6 cellular contexts compared by ENCODE assay signal in genomic region chr9:105256569-105256968, GRCh38. TPM values are rescaled to one million over a fixed set of nuclear protein-coding genes. Genes with fewer than 3 reads are reported as not detected.
DNase-seq lines count a peak whose midpoint lies in the region; ATAC-seq and TF ChIP-seq lines count a peak whose summit lies in the region.
"Not testable (repeated sequence)": the region's sequence is repeated elsewhere in the genome, so short reads cannot be mapped to it uniquely, and the experiment has no call there.

No MANE protein-coding gene starts in this region.

- not testable (repeated sequence) for H3K27me3 Mint-ChIP-seq in WTC11 (ENCODE audit: low read depth)

- H3K79me2 ChIP-seq in KMS-11 (ENCODE audit: insufficient read depth, low read depth) (peaks cover 88% of the 10 kb centered on the region), MM.1S (ENCODE audit: low read length) (peaks cover 91% of the 10 kb centered on the region), OCI-LY1 (ENCODE audit: insufficient read depth, low read length) (peaks cover 86% of the 10 kb centered on the region)

- not testable (repeated sequence) for H3K9me3 Mint-ChIP-seq in WTC11

- not testable (repeated sequence) for TF ChIP-seq CTCF in KMS-11 (conservative IDR thresholded peaks at IDR 0.05; ENCODE audit: low read depth, low read length); MM.1S (IDR thresholded peaks at IDR 0.05; ENCODE audit: low read length); OCI-LY1 (IDR thresholded peaks at IDR 0.05; ENCODE audit: low read length); WTC11 (IDR thresholded peaks at IDR 0.05); colonic mucosa (IDR thresholded peaks at IDR 0.05); thyroid gland (IDR thresholded peaks at IDR 0.05)

- H3K27me3 ChIP-seq in KMS-11 (ENCODE audit: insufficient read depth, low read depth); MM.1S (replicated peaks; ENCODE audit: insufficient read depth, low read length); OCI-LY1 (ENCODE audit: insufficient read depth, low read length); colonic mucosa; thyroid gland: not testable (repeated sequence)

- peak overlapping the region; percentile 76; the same call in 1 of the 2 replicates for H3K27ac ChIP-seq in KMS-11
- H3K27ac ChIP-seq in MM.1S (ENCODE audit: low read length), result peak overlapping the region; percentile 97; the same call in 1 of the 2 replicates
- H3K27ac ChIP-seq in OCI-LY1 (ENCODE audit: low read depth, low read length, poor library complexity, severe bottlenecking), result peak overlapping the region; percentile 97
- peak overlapping the region; percentile 65 for H3K27ac ChIP-seq in colonic mucosa
- H3K27ac ChIP-seq in thyroid gland, result peak overlapping the region in 2 of 3 donors; percentile 90 to 92

- peaks cover 48% of the 10 kb centered on the region for H3K4me1 Mint-ChIP-seq in WTC11

- H3K36me3 ChIP-seq in KMS-11 (ENCODE audit: insufficient read depth); MM.1S (replicated peaks; ENCODE audit: insufficient read depth, low read length); OCI-LY1 (ENCODE audit: insufficient read depth, low read length); colonic mucosa; thyroid gland: not testable (repeated sequence)

- not testable (repeated sequence) for H2AFZ ChIP-seq in KMS-11 (ENCODE audit: low read depth); MM.1S (ENCODE audit: low read length); OCI-LY1 (ENCODE audit: low read length)

- not testable (repeated sequence) for H3K4me3 Mint-ChIP-seq in WTC11

- H3K9ac ChIP-seq in KMS-11; MM.1S (ENCODE audit: low read length); OCI-LY1 (ENCODE audit: low read length); colonic mucosa (ENCODE audit: low read depth in 2 of 2, low read length in 2 of 2): not testable (repeated sequence)

- intact Hi-C loops in colonic mucosa (cut with DNase I); thyroid gland (cut with DNase I): not testable (repeated sequence)

- H3F3A ChIP-seq in MM.1S (ENCODE audit: insufficient read depth, low read length), result peaks cover 58% of the 10 kb centered on the region
- not testable (repeated sequence) for H3F3A ChIP-seq in OCI-LY1 (ENCODE audit: insufficient read depth, low read length)

- not testable (repeated sequence) for ATAC-seq in WTC11

- H4K20me1 ChIP-seq in KMS-11 (ENCODE audit: insufficient read depth); MM.1S (ENCODE audit: insufficient read depth, low read length); OCI-LY1 (ENCODE audit: insufficient read depth, low read length): not testable (repeated sequence)

- not testable (repeated sequence) for H3K9me3 ChIP-seq in MM.1S (replicated peaks; ENCODE audit: insufficient read depth, low read length); OCI-LY1 (ENCODE audit: low read length); colonic mucosa; thyroid gland

- POLR2A ChIA-PET in WTC11 (lab: Charles Lee), result interaction anchor here (0.7 kb wide), 1 partner anchor 196 kb away, joined by 5 read pairs; no protein-coding TSS in a partner anchor

- WGBS in thyroid gland, 2 donors, result 96 to 98% methylated on average over 4 of the region's 4 CpGs

- H3K27ac Mint-ChIP-seq in WTC11, result not testable (repeated sequence)

- not testable (repeated sequence) for TF ChIP-seq POLR2A in thyroid gland (IDR thresholded peaks at IDR 0.05)

- DNase-seq in MM.1S; WTC11 (ENCODE audit: low spot score); colonic mucosa; thyroid gland: not testable (repeated sequence)

- H3K36me3 Mint-ChIP-seq in WTC11, result not testable (repeated sequence)

- peaks cover 97% of the 10 kb centered on the region for H3K4me1 ChIP-seq in KMS-11 (ENCODE audit: low read depth, poor library complexity, severe bottlenecking)
- peaks cover 61% of the 10 kb centered on the region for H3K4me1 ChIP-seq in MM.1S (ENCODE audit: low read length)
- H3K4me1 ChIP-seq in OCI-LY1 (ENCODE audit: insufficient read depth, low read length, severe bottlenecking), result peaks cover 92% of the 10 kb centered on the region
- peaks cover 11% of the 10 kb centered on the region for H3K4me1 ChIP-seq in colonic mucosa
- peaks cover 55 to 74% of the 10 kb centered on the region in 2 donors for H3K4me1 ChIP-seq in thyroid gland

- H3K9me2 ChIP-seq in MM.1S (replicated peaks; ENCODE audit: insufficient read depth, low read length); OCI-LY1 (ENCODE audit: low read depth, low read length): not testable (repeated sequence)

- peak overlapping the region; percentile 68 for H3K4me2 ChIP-seq in KMS-11
- H3K4me2 ChIP-seq in MM.1S (ENCODE audit: low read depth, low read length), result peak overlapping the region; percentile 64; the same call in 1 of the 2 replicates
- H3K4me2 ChIP-seq in OCI-LY1 (ENCODE audit: low read length), result not testable (repeated sequence)

- not testable (repeated sequence) for H3K4me3 ChIP-seq in KMS-11 (IDR thresholded peaks at IDR 0.05; ENCODE audit: insufficient read depth, low read depth, low read length); MM.1S (ENCODE audit: low read length); OCI-LY1 (ENCODE audit: low read depth, low read length, poor library complexity, severe bottlenecking); colonic mucosa; thyroid gland (replicated peaks in 1 of 3)

- CTCF ChIA-PET in WTC11 (lab: Charles Lee), result not testable (repeated sequence)

TF ChIP-seq in WTC11, 78 proteins besides CTCF, POLR2A, EP300 and RAD21:
- TF ChIP-seq HMGA2 (CRISPR knock-in tag; IDR thresholded peaks at IDR 0.05), result peak; percentile 97

RNA-seq across cellular contexts. Expression of gene SLC44A1, which starts 12.1 kb away (rescaled TPM):
- total RNA-seq in WTC11 (2021) (45.9 to 48.9 TPM (median 47.6 TPM) in 3 replicates), colonic mucosa (100 to 1,000 TPM; 151 to 180 TPM), thyroid gland (100 to 1,000 TPM; 102 to 144 (median 132) TPM)
